ENCODE assay signal across 9 cellular contexts in the genomic region with DNA sequence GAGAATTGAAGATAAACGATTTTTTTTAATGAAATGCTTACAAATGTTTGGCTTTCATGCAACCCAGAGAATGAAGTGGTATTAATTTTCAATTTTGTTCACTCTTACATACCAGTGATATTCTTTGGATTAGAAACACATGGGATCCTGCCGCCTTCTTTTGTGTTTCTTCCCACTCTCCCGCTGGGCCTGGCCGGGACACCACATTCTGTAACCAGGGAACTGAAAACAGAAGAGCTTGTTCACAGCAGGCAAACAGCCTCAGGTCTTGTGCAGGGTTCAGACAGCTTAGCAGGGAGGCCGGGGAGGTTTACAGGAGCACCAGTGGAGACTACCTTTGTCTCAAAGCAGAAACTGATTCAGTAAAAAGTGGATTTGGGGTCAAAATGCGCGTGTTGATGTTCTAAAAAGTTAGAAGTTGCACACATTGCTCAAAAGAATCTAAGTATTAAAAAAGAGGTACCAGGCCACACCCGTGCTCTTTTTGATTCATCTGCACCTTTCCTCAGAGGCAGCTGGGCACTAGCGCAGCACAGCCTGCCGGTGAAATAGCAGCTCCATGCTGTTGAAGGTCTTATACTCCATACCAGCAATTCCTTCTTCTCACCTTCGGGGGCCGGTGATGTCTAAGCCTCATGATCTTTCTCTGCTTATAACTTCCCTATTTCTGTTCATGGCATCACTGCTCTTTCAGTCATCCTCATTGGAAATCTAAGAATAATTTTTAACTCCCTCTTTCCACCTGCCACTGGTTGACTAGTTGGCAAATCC.
DNase-seq lines count a peak whose midpoint lies in the region; ATAC-seq and TF ChIP-seq lines count a peak whose summit lies in the region.
"Had no signal": no experiment of that assay in that cellular context is flagged by ENCODE, and none has a peak within 500 bp of the region (broad histone marks: within the 10 kb centered on the region; RNA-seq: fewer than 3 reads in every experiment).

No MANE protein-coding gene starts in this region.

- H3K4me1 ChIP-seq in GM23338 (ENCODE audit: insufficient read depth) (no peaks in the 10 kb centered on the region), esophagus squamous epithelium (peaks cover 0 to 29% (median 3%) of the 10 kb centered on the region in 3 donors), MM.1S (ENCODE audit: low read length) (no peaks in the 10 kb centered on the region)

- no peaks in the 10 kb centered on the region for H3K27me3 Mint-ChIP-seq in GM23338 (ENCODE audit: insufficient read depth, low read depth, poor library complexity)
- no peaks in the 10 kb centered on the region for H3K27me3 Mint-ChIP-seq in natural killer cell (ENCODE audit: low read depth in 2 of 2)

- TF ChIP-seq POLR2A in esophagus squamous epithelium (IDR thresholded peaks at IDR 0.05): no peak

- H3F3A ChIP-seq in GM23338 (replicated peaks; ENCODE audit: low read depth) (no peaks in the 10 kb centered on the region), MM.1S (ENCODE audit: insufficient read depth, low read length) (no peaks in the 10 kb centered on the region)

- no peak overlapping the region for H3K4me2 ChIP-seq in GM23338
- H3K4me2 ChIP-seq in MM.1S (ENCODE audit: low read depth, low read length): no peak overlapping the region

- H3K36me3 ChIP-seq in GM23338 (ENCODE audit: insufficient read depth) (peaks cover 20% of the 10 kb centered on the region), esophagus squamous epithelium (peaks cover 1 to 92% (median 3%) of the 10 kb centered on the region in 3 donors), MM.1S (replicated peaks; ENCODE audit: insufficient read depth, low read length) (no peaks in the 10 kb centered on the region)

- peak; percentile 56 for DNase-seq in GM23338 (ENCODE audit: low spot score)
- peak; percentile 34 for DNase-seq in SK-MEL-5 (ENCODE audit: low read depth, low spot score)
- no peak for DNase-seq in esophagus squamous epithelium (lab: John Stamatoyannopoulos, UW)
- peak; percentile 60 for DNase-seq in retina
- DNase-seq in MM.1S: no peak
- DNase-seq in NCI-H1436 (lab: John Stamatoyannopoulos, UW): no peak
- no peak for DNase-seq in NCI-H128 (lab: John Stamatoyannopoulos, UW; ENCODE audit: unreplicated experiment)
- DNase-seq in natural killer cell: no peak
- DNase-seq: activated T-cell treated with anti-CD3 and anti-CD28 coated beads, Interleukin-2, amount 50 U/mL, for 4 hours had no signal

- no peaks in the 10 kb centered on the region for H4K20me1 ChIP-seq in GM23338 (replicated peaks; ENCODE audit: insufficient read depth)
- H4K20me1 ChIP-seq in MM.1S (ENCODE audit: insufficient read depth, low read length): no peaks in the 10 kb centered on the region

- TF ChIP-seq CTCF in GM23338 (conservative IDR thresholded peaks at IDR 0.05; ENCODE audit: low read depth in 2 of 2) (peak in 1 of 2 experiments; percentile 22; a peak in 1 of 4 replicates), esophagus squamous epithelium (IDR thresholded peaks at IDR 0.05) (peak in 1 of 6 experiments; percentile 8), MM.1S (IDR thresholded peaks at IDR 0.05; ENCODE audit: low read length) (no peak), natural killer cell (IDR thresholded peaks at IDR 0.05) (no peak)

- H3K27ac ChIP-seq in GM23338 (ENCODE audit: low read depth): peak overlapping the region; percentile 11; the same call in 1 of the 2 replicates
- H3K27ac ChIP-seq in esophagus squamous epithelium: peak overlapping the region in 3 of 4 donors; percentile 57 to 79 (median 66)
- H3K27ac ChIP-seq in MM.1S (ENCODE audit: low read length): no peak overlapping the region

- no peaks in the 10 kb centered on the region for H3K9me2 ChIP-seq in GM23338 (ENCODE audit: insufficient read depth)
- H3K9me2 ChIP-seq in MM.1S (replicated peaks; ENCODE audit: insufficient read depth, low read length): no peaks in the 10 kb centered on the region

- no peak overlapping the region for H2AFZ ChIP-seq in GM23338
- no peak overlapping the region for H2AFZ ChIP-seq in MM.1S (ENCODE audit: low read length)

- H3K9me3 ChIP-seq in esophagus squamous epithelium (no peaks in the 10 kb centered on the region), MM.1S (replicated peaks; ENCODE audit: insufficient read depth, low read length) (no peaks in the 10 kb centered on the region)

- WGBS in esophagus squamous epithelium, 2 donors: 50 to 56% methylated on average over 12 of the region's 12 CpGs

- H3K36me3 Mint-ChIP-seq in GM23338 (ENCODE audit: low read depth) (peaks cover 44% of the 10 kb centered on the region), natural killer cell (peaks cover 31% of the 10 kb centered on the region)

- H3K79me2 ChIP-seq in GM23338 (replicated peaks; ENCODE audit: insufficient read depth) (no peaks in the 10 kb centered on the region), MM.1S (ENCODE audit: low read length) (no peaks in the 10 kb centered on the region)

- peak; percentile 97 for ATAC-seq in GM23338
- no peak for ATAC-seq in natural killer cell
- ATAC-seq: activated T-cell treated with anti-CD3 and anti-CD28 coated beads, Interleukin-2, amount 50 U/mL, for 4 hours had no signal

- intact Hi-C loops in esophagus squamous epithelium (cut with DNase I) (no loop called here), natural killer cell (cut with micrococcal nuclease) (no loop called here)

- H3K4me3 ChIP-seq in GM23338 (no peak overlapping the region), esophagus squamous epithelium (no peak overlapping the region), MM.1S (ENCODE audit: low read length) (no peak overlapping the region)

- H3K27me3 ChIP-seq in GM23338 (ENCODE audit: insufficient read depth): no peaks in the 10 kb centered on the region
- no peaks in the 10 kb centered on the region for H3K27me3 ChIP-seq in esophagus squamous epithelium
- H3K27me3 ChIP-seq in MM.1S (replicated peaks; ENCODE audit: insufficient read depth, low read length): no peaks in the 10 kb centered on the region

- no peak overlapping the region for H3K9ac ChIP-seq in MM.1S (ENCODE audit: low read length)

- H3K9me3 Mint-ChIP-seq in GM23338 (no peaks in the 10 kb centered on the region), natural killer cell (no peaks in the 10 kb centered on the region)
- H3K9me3 Mint-ChIP-seq: activated T-cell treated with anti-CD3 and anti-CD28 coated beads, Interleukin-2, amount 50 U/mL, for 4 hours had no signal

- H3K4me3 Mint-ChIP-seq in GM23338 (no peak overlapping the region), natural killer cell (no peak overlapping the region)
- H3K4me3 Mint-ChIP-seq: activated T-cell treated with anti-CD3 and anti-CD28 coated beads, Interleukin-2, amount 50 U/mL, for 4 hours had no signal

- H3K27ac Mint-ChIP-seq in GM23338 (no peak overlapping the region), natural killer cell (peak overlapping the region in 1 of 2 donors; percentile 13)

- in situ Hi-C loops in SK-MEL-5 (cut with HindIII; ENCODE audit: low pct_unique_long_range_greater_than_20kb, low sequenced_read_pairs): no loop called here

- H3K4me1 Mint-ChIP-seq in GM23338: peaks cover 32% of the 10 kb centered on the region
- H3K4me1 Mint-ChIP-seq in natural killer cell: no peaks in the 10 kb centered on the region

TF ChIP-seq in GM23338, 12 proteins besides CTCF, POLR2A, EP300 and RAD21 (continues in another document):
- no peak for TF ChIP-seq EZH2phosphoT487 (IDR thresholded peaks at IDR 0.05; ENCODE audit: unreplicated experiment)

Comparison
In these comparisons a context has a peak if more than half of its experiments do, and no peak if none do; other contexts are left out.
1. DNase-seq: peak in GM23338 (single experiment), SK-MEL-5 (single experiment) and retina (single experiment); none in esophagus squamous epithelium (single experiment), MM.1S (single experiment), NCI-H1436 (single experiment), NCI-H128 (single experiment) and natural killer cell (single experiment).